In genomic region chr13:50080158-50080855, GRCh38 we compare ENCODE assay signal across 8 cellular contexts.
DNase-seq lines count a peak whose midpoint lies in the region; ATAC-seq and TF ChIP-seq lines count a peak whose summit lies in the region.

No MANE protein-coding gene starts in this region.

- peaks cover 26 to 28% of the 10 kb centered on the region in 2 donors for H3K36me3 Mint-ChIP-seq in activated naive CD4-positive, alpha-beta T cell treated with anti-CD3 and anti-CD28 coated beads, Interleukin-2, amount 50 U/mL, for 72 hours

- H3K27ac ChIP-seq in heart left ventricle = peak overlapping the region; percentile 49 to 88 (median 72)
- peak overlapping the region; percentile 77 to 93 for H3K27ac ChIP-seq in right atrium auricular region

- WGBS in heart left ventricle, 4 donors = 1 to 3% (median 2%) methylated on average over 31 of the region's 31 CpGs

- H3K27me3 ChIP-seq in heart left ventricle (no peaks in the 10 kb centered on the region), NT2/D1 (ENCODE audit: insufficient read depth, insufficient read length) (no peaks in the 10 kb centered on the region), right atrium auricular region (no peaks in the 10 kb centered on the region)

- H3K4me1 ChIP-seq in heart left ventricle (peaks cover 0 to 78% (median 28%) of the 10 kb centered on the region in 12 donors), NT2/D1 (ENCODE audit: insufficient read depth, insufficient read length) (no peaks in the 10 kb centered on the region), right atrium auricular region (peaks cover 0 to 30% of the 10 kb centered on the region in 2 donors)

- intact Hi-C loops in heart left ventricle (cut with DNase I) = loop anchor here (2.0 to 10.0 kb wide), 12 partner anchors 42 to 994 kb away; partner anchors contain the start of gene TRIM13 (in 7 of the 10)
- intact Hi-C loops in Right ventricle myocardium superior (cut with DNase I) = loop anchor here (5.0 to 10.0 kb wide), 3 partner anchors 83 to 724 kb away; partner anchors contain the start of gene TRIM13

- H3K36me3 ChIP-seq in heart left ventricle (no peaks in the 10 kb centered on the region), NT2/D1 (ENCODE audit: insufficient read depth, insufficient read length, low read length) (no peaks in the 10 kb centered on the region), right atrium auricular region (no peaks in the 10 kb centered on the region)

- H3K4me3 ChIP-seq in heart left ventricle (peak overlapping the region; percentile 41 to 80 (median 69)), NT2/D1 (ENCODE audit: insufficient read length, low read depth) (peak overlapping the region; percentile 56), right atrium auricular region (peak overlapping the region; percentile 72 to 85), retinal pigment epithelial cell (ENCODE audit: low read length) (peak overlapping the region; percentile 94)

- H3K27ac Mint-ChIP-seq in activated naive CD4-positive, alpha-beta T cell treated with anti-CD3 and anti-CD28 coated beads, Interleukin-2, amount 50 U/mL, for 72 hours = peak overlapping the region; percentile 88 to 98

- H3K9me3 Mint-ChIP-seq in activated naive CD4-positive, alpha-beta T cell treated with anti-CD3 and anti-CD28 coated beads, Interleukin-2, amount 50 U/mL, for 72 hours = no peaks in the 10 kb centered on the region

- DNase-seq in heart left ventricle (peak in 2 of 5 donors; percentile 23 to 29), Right ventricle myocardium superior (no peak), NT2/D1 (ENCODE audit: low read depth, low spot score) (no peak), right atrium auricular region (ENCODE audit: low spot score) (no peak), retinal pigment epithelial cell (ENCODE audit: low read depth) (no peak)
- DNase-seq in activated naive CD4-positive, alpha-beta T cell treated with anti-CD3 and anti-CD28 coated beads, Interleukin-2, amount 50 U/mL, for 72 hours (ENCODE audit: low spot score in 2 of 2) = no peak

- H3K9me3 ChIP-seq in heart left ventricle (no peaks in the 10 kb centered on the region), NT2/D1 (ENCODE audit: insufficient read depth, low read length) (no peaks in the 10 kb centered on the region), right atrium auricular region (no peaks in the 10 kb centered on the region)

- peak overlapping the region; percentile 64 for H3K9ac ChIP-seq in NT2/D1 (ENCODE audit: insufficient read length, low read depth)

- no peak for TF ChIP-seq CTCF in heart left ventricle (IDR thresholded peaks at IDR 0.05)
- TF ChIP-seq CTCF in right atrium auricular region (IDR thresholded peaks at IDR 0.05) = no peak
- no peak for TF ChIP-seq CTCF in retinal pigment epithelial cell (conservative IDR thresholded peaks at IDR 0.05; ENCODE audit: low read depth, low read length)

- no peak for ATAC-seq in heart left ventricle
- ATAC-seq in Right ventricle myocardium superior (ENCODE audit: poor library complexity) = no peak
- peak in 1 of 2 donors; percentile 8 for ATAC-seq in activated naive CD4-positive, alpha-beta T cell treated with anti-CD3 and anti-CD28 coated beads, Interleukin-2, amount 50 U/mL, for 72 hours
- ATAC-seq in GM21529 (IDR thresholded peaks at IDR 0.05; ENCODE audit: unreplicated experiment) = no peak
- no peak for ATAC-seq in HG02885 (IDR thresholded peaks at IDR 0.05; ENCODE audit: poor library complexity, unreplicated experiment)

- TF ChIP-seq POLR2A in heart left ventricle (IDR thresholded peaks at IDR 0.05) = no peak
